1 cellular context compared by ENCODE assay signal in genomic region chr6:32583527-32583898, GRCh38.
TF ChIP-seq lines count a peak whose summit lies in the region.

No MANE protein-coding gene starts in this region.

TF ChIP-seq in HepG2, 621 proteins besides CTCF, POLR2A, EP300 and RAD21:
- TF ChIP-seq, protein P1, sequence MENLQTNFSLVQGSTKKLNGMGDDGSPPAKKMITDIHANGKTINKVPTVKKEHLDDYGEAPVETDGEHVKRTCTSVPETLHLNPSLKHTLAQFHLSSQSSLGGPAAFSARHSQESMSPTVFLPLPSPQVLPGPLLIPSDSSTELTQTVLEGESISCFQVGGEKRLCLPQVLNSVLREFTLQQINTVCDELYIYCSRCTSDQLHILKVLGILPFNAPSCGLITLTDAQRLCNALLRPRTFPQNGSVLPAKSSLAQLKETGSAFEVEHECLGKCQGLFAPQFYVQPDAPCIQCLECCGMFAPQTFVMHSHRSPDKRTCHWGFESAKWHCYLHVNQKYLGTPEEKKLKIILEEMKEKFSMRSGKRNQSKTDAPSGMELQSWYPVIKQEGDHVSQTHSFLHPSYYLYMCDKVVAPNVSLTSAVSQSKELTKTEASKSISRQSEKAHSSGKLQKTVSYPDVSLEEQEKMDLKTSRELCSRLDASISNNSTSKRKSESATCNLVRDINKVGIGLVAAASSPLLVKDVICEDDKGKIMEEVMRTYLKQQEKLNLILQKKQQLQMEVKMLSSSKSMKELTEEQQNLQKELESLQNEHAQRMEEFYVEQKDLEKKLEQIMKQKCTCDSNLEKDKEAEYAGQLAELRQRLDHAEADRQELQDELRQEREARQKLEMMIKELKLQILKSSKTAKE (CRISPR knock-in tag; IDR thresholded peaks at IDR 0.05; ENCODE audit: borderline replicate concordance): no peak
- TF ChIP-seq ETV6 (CRISPR knock-in tag; conservative IDR thresholded peaks at IDR 0.05): no peak
- TF ChIP-seq DMAP1 (CRISPR knock-in tag; IDR thresholded peaks at IDR 0.05): no peak
- no peak for TF ChIP-seq MBNL3 (CRISPR knock-in tag; conservative IDR thresholded peaks at IDR 0.05)
- TF ChIP-seq, protein P2, sequence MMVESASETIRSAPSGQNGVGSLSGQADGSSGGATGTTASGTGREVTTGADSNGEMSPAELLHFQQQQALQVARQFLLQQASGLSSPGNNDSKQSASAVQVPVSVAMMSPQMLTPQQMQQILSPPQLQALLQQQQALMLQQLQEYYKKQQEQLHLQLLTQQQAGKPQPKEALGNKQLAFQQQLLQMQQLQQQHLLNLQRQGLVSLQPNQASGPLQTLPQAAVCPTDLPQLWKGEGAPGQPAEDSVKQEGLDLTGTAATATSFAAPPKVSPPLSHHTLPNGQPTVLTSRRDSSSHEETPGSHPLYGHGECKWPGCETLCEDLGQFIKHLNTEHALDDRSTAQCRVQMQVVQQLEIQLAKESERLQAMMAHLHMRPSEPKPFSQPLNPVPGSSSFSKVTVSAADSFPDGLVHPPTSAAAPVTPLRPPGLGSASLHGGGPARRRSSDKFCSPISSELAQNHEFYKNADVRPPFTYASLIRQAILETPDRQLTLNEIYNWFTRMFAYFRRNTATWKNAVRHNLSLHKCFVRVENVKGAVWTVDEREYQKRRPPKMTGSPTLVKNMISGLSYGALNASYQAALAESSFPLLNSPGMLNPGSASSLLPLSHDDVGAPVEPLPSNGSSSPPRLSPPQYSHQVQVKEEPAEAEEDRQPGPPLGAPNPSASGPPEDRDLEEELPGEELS (CRISPR knock-in tag; IDR thresholded peaks at IDR 0.05): no peak
- TF ChIP-seq, protein P3, sequence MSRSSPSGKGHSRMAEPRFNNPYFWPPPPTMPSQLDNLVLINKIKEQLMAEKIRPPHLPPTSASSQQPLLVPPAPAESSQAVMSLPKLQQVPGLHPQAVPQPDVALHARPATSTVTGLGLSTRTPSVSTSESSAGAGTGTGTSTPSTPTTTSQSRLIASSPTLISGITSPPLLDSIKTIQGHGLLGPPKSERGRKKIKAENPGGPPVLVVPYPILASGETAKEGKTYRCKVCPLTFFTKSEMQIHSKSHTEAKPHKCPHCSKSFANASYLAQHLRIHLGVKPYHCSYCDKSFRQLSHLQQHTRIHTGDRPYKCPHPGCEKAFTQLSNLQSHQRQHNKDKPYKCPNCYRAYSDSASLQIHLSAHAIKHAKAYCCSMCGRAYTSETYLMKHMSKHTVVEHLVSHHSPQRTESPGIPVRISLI (CRISPR knock-in tag; IDR thresholded peaks at IDR 0.05; ENCODE audit: borderline replicate concordance): no peak
- no peak for TF ChIP-seq ZSCAN30 (CRISPR knock-in tag; IDR thresholded peaks at IDR 0.05)
- no peak for TF ChIP-seq FIP1L1 (IDR thresholded peaks at IDR 0.05; ENCODE audit: borderline replicate concordance, insufficient read depth, low read depth, low read length)
- TF ChIP-seq, protein P4, sequence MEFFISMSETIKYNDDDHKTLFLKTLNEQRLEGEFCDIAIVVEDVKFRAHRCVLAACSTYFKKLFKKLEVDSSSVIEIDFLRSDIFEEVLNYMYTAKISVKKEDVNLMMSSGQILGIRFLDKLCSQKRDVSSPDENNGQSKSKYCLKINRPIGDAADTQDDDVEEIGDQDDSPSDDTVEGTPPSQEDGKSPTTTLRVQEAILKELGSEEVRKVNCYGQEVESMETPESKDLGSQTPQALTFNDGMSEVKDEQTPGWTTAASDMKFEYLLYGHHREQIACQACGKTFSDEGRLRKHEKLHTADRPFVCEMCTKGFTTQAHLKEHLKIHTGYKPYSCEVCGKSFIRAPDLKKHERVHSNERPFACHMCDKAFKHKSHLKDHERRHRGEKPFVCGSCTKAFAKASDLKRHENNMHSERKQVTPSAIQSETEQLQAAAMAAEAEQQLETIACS (CRISPR knock-in tag; IDR thresholded peaks at IDR 0.05): no peak
- TF ChIP-seq, protein P5, sequence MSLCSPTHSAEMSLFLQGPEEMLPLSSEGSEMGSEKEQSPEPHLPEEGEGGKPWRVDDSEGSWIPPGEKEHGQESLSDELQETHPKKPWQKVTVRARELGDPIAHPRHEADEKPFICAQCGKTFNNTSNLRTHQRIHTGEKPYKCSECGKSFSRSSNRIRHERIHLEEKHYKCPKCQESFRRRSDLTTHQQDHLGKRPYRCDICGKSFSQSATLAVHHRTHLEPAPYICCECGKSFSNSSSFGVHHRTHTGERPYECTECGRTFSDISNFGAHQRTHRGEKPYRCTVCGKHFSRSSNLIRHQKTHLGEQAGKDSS (CRISPR knock-in tag; IDR thresholded peaks at IDR 0.05; ENCODE audit: borderline replicate concordance, low read depth): no peak
- no peak for TF ChIP-seq ZZZ3 (CRISPR knock-in tag; IDR thresholded peaks at IDR 0.05; ENCODE audit: borderline replicate concordance)
- no peak for TF ChIP-seq ZNF749 (CRISPR knock-in tag; IDR thresholded peaks at IDR 0.05; ENCODE audit: borderline replicate concordance)
- TF ChIP-seq MEIS2 (CRISPR knock-in tag; IDR thresholded peaks at IDR 0.05): no peak
- no peak for TF ChIP-seq ZNF251 (CRISPR knock-in tag; IDR thresholded peaks at IDR 0.05)
- no peak for TF ChIP-seq PCBP2 (optimal IDR thresholded peaks at IDR 0.05; ENCODE audit: low read depth, low read length, poor library complexity, severe bottlenecking)
- no peak for TF ChIP-seq ZNF576 (CRISPR knock-in tag; IDR thresholded peaks at IDR 0.05)
- TF ChIP-seq, protein P6, sequence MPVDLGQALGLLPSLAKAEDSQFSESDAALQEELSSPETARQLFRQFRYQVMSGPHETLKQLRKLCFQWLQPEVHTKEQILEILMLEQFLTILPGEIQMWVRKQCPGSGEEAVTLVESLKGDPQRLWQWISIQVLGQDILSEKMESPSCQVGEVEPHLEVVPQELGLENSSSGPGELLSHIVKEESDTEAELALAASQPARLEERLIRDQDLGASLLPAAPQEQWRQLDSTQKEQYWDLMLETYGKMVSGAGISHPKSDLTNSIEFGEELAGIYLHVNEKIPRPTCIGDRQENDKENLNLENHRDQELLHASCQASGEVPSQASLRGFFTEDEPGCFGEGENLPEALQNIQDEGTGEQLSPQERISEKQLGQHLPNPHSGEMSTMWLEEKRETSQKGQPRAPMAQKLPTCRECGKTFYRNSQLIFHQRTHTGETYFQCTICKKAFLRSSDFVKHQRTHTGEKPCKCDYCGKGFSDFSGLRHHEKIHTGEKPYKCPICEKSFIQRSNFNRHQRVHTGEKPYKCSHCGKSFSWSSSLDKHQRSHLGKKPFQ (CRISPR knock-in tag; IDR thresholded peaks at IDR 0.05; ENCODE audit: insufficient replicate concordance): no peak
- no peak for TF ChIP-seq IRX3 (CRISPR knock-in tag; IDR thresholded peaks at IDR 0.05; ENCODE audit: borderline replicate concordance, low read depth)
- no peak for TF ChIP-seq FOSL2 (CRISPR knock-in tag; IDR thresholded peaks at IDR 0.05)
- no peak for TF ChIP-seq KDM4B (CRISPR knock-in tag; IDR thresholded peaks at IDR 0.05)
